In the genomic region with DNA sequence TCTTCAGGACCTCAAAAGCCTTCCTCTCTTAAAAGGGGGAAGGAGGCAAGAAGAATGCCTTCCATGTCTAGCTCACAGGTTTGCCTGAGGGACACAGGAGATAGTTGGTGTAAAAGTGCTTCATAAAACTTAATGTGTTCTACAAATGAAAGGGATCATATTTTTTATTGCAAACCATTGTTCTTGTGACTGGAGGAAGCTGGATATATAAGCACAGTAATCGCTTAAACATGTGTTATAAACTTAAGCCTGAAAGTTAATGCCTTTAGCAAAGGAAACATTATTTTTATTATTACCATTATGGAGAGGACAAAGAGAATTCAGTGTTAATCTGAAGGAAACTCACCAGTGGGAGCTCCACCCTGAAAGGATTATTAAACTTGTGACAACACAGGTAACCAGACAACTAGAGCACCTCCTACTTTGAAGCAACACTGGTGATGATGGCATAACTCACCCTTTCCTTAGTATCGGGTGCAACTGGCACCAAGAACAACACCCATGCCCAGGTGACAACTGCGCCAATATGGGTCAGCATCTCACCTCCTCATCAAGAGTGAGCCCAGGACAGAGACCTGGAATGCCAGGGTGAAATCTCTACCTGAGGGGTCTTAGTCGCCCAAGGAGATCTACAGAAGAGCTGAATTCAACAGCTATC, we compare ENCODE assay signal across 22 cellular contexts.
A peak's percentile ranks its signal among the peaks of the same experiment; 100 is the strongest.
DNase-seq lines count a peak whose midpoint lies in the region; ATAC-seq, FAIRE-seq and TF ChIP-seq lines count a peak whose summit lies in the region.
"Had no signal": no experiment of that assay in that cellular context is flagged by ENCODE, and none has a peak within 500 bp of the region (broad histone marks: within the 10 kb centered on the region; RNA-seq: fewer than 3 reads in every experiment).

No MANE protein-coding gene starts in this region.

- no peak overlapping the region for H3K4me3 Mint-ChIP-seq in progenitor cell of endocrine pancreas (ENCODE audit: low read depth)
- H3K4me3 Mint-ChIP-seq: activated CD4-positive, alpha-beta memory T cell treated with anti-CD3 and anti-CD28 coated beads, Interleukin-2, amount 10 ng/mL, durations not matched to agents 7 days and 5 days; activated naive CD4-positive, alpha-beta T cell treated with anti-CD3 and anti-CD28 coated beads, Interleukin-2, amount 50 U/mL, for 24 hours; activated T-cell treated with anti-CD3 and anti-CD28 coated beads, Interleukin-2, amount 50 U/mL, for 24 hours; CD8-positive, alpha-beta T cell; IgD-negative memory B cell; naive B cell had no signal

- no peak overlapping the region for H3K14ac ChIP-seq in mesenchymal stem cell (ENCODE audit: low read length in 2 of 2)

- no peak overlapping the region for H2AK5ac ChIP-seq in mesenchymal stem cell (ENCODE audit: low read length, severe bottlenecking)

- H4K8ac ChIP-seq in mesenchymal stem cell (ENCODE audit: low read length), result no peak overlapping the region

- no peak overlapping the region for H3K4ac ChIP-seq in mesenchymal stem cell (ENCODE audit: low read depth in 1 of 2, low read length in 2 of 2)

- 83 to 90% (median 90%) methylated on average over 4 of the region's 4 CpGs for WGBS in heart left ventricle, 4 donors
- 97% methylated on average over 3 of the region's 4 CpGs for WGBS in mesenchymal stem cell
- WGBS in transverse colon (ENCODE audit: low coverage in 1 of 2), 2 donors, result 83 to 89% methylated on average over 2 to 4 of the region's 4 CpGs
- WGBS in body of pancreas, 2 donors, result 86 to 89% methylated on average over 4 of the region's 4 CpGs

- no peaks in the 10 kb centered on the region for H3K9me3 Mint-ChIP-seq in progenitor cell of endocrine pancreas (ENCODE audit: low read depth)
- H3K9me3 Mint-ChIP-seq: activated CD4-positive, alpha-beta memory T cell treated with anti-CD3 and anti-CD28 coated beads, Interleukin-2, amount 10 ng/mL, durations not matched to agents 7 days and 5 days; activated naive CD4-positive, alpha-beta T cell treated with anti-CD3 and anti-CD28 coated beads, Interleukin-2, amount 50 U/mL, for 24 hours; activated T-cell treated with anti-CD3 and anti-CD28 coated beads, Interleukin-2, amount 50 U/mL, for 24 hours; CD8-positive, alpha-beta T cell; naive B cell had no signal

- H2BK5ac ChIP-seq in mesenchymal stem cell (ENCODE audit: low read depth, low read length, poor library complexity, severe bottlenecking), result no peak overlapping the region

- H2BK120ac ChIP-seq in mesenchymal stem cell (ENCODE audit: low read depth, low read length), result no peak overlapping the region

- ATAC-seq in heart left ventricle (no peak), body of pancreas (no peak)
- ATAC-seq: CD8-positive, alpha-beta T cell had no signal

- H3K27me3 ChIP-seq in right atrium auricular region (no peaks in the 10 kb centered on the region), heart left ventricle (no peaks in the 10 kb centered on the region), bronchial epithelial cell (ENCODE audit: control insufficient read depth, insufficient read depth, low read length) (no peaks in the 10 kb centered on the region), mesenchymal stem cell (ENCODE audit: control insufficient read depth in 1 of 2, insufficient read depth in 1 of 2, low read length in 2 of 2) (peaks cover 0 to 5% of the 10 kb centered on the region in 2 experiments), transverse colon (no peaks in the 10 kb centered on the region), body of pancreas (no peaks in the 10 kb centered on the region)
- H3K27me3 ChIP-seq: ovary had no signal

- no peak overlapping the region for H2BK15ac ChIP-seq in mesenchymal stem cell (ENCODE audit: low read depth, poor library complexity, severe bottlenecking)

- intact Hi-C loops in heart left ventricle (cut with DNase I) (no loop called here), transverse colon (cut with DNase I; ENCODE audit: low total_unique reads) (no loop called here), body of pancreas (cut with DNase I) (no loop called here)

- no peaks in the 10 kb centered on the region for H3K9me3 ChIP-seq in right atrium auricular region
- peaks cover 0 to 4% (median 0%) of the 10 kb centered on the region in 12 donors for H3K9me3 ChIP-seq in heart left ventricle
- H3K9me3 ChIP-seq in mesenchymal stem cell (ENCODE audit: control insufficient read depth, low read length), result peaks cover 7% of the 10 kb centered on the region
- no peaks in the 10 kb centered on the region for H3K9me3 ChIP-seq in transverse colon
- no peaks in the 10 kb centered on the region for H3K9me3 ChIP-seq in body of pancreas
- H3K9me3 ChIP-seq: lower lobe of right lung, ovary had no signal

- peaks cover 28% of the 10 kb centered on the region for H3K27me3 Mint-ChIP-seq in progenitor cell of endocrine pancreas
- H3K27me3 Mint-ChIP-seq: activated CD4-positive, alpha-beta memory T cell treated with anti-CD3 and anti-CD28 coated beads, Interleukin-2, amount 10 ng/mL, durations not matched to agents 7 days and 5 days; activated naive CD4-positive, alpha-beta T cell treated with anti-CD3 and anti-CD28 coated beads, Interleukin-2, amount 50 U/mL, for 24 hours; naive B cell had no signal

- DNase-seq in right atrium auricular region (ENCODE audit: low spot score), result no peak
- no peak for DNase-seq in heart left ventricle
- DNase-seq in bronchial epithelial cell (ENCODE audit: low read depth), result peak; percentile 58
- DNase-seq in mesenchymal stem cell, result no peak
- no peak for DNase-seq in transverse colon
- DNase-seq in progenitor cell of endocrine pancreas (ENCODE audit: low spot score, unreplicated experiment), result no peak
- DNase-seq in body of pancreas, result no peak
- DNase-seq in stimulated activated CD4-positive, alpha-beta T cell treated with anti-CD3 and anti-CD28 coated beads, Interleukin-2, amount 100 ng/mL, for 24 hours, result no peak
- DNase-seq: activated CD4-positive, alpha-beta memory T cell treated with anti-CD3 and anti-CD28 coated beads, Interleukin-2, amount 10 ng/mL, durations not matched to agents 7 days and 5 days; activated T-cell treated with anti-CD3 and anti-CD28 coated beads, Interleukin-2, amount 50 U/mL, for 24 hours; CD8-positive, alpha-beta T cell; cortex of kidney; DMS79; lower lobe of right lung; naive B cell; NCI-H187 treated with DMSO at 0.1 percent for 48 hours; NCI-H446; stimulated activated CD4-positive, alpha-beta T cell treated with anti-CD3 and anti-CD28 coated beads, Interleukin-12 subunit alpha, Interleukin-12 subunit beta, amount 100 ng/mL, for 4 hours had no signal

- H3K4me1 ChIP-seq in right atrium auricular region (peaks cover 0 to 20% of the 10 kb centered on the region in 2 donors), heart left ventricle (peaks cover 0 to 51% (median 18%) of the 10 kb centered on the region in 12 donors), mesenchymal stem cell (ENCODE audit: control insufficient read depth, insufficient read depth, low read depth, low read length) (no peaks in the 10 kb centered on the region), transverse colon (peaks cover 0 to 38% (median 6%) of the 10 kb centered on the region in 4 donors), body of pancreas (peaks cover 10% of the 10 kb centered on the region)

- no peaks in the 10 kb centered on the region for H3K36me3 Mint-ChIP-seq in progenitor cell of endocrine pancreas (ENCODE audit: insufficient read depth)
- H3K36me3 Mint-ChIP-seq: activated naive CD4-positive, alpha-beta T cell treated with anti-CD3 and anti-CD28 coated beads, Interleukin-2, amount 50 U/mL, for 24 hours; CD8-positive, alpha-beta T cell; IgD-negative memory B cell; naive B cell had no signal

- no peak overlapping the region for H3K4me2 ChIP-seq in mesenchymal stem cell (ENCODE audit: low read length, poor library complexity, severe bottlenecking)

- no peak overlapping the region for H3K23ac ChIP-seq in mesenchymal stem cell (ENCODE audit: low read length in 2 of 2)

- no peak overlapping the region for H4K91ac ChIP-seq in mesenchymal stem cell (ENCODE audit: low read length)

- no peak for FAIRE-seq in bronchial epithelial cell (lab: Jason Lieb, UNC)

- H3K18ac ChIP-seq in mesenchymal stem cell (ENCODE audit: low read depth in 1 of 2, low read length in 2 of 2), result no peak overlapping the region

- TF ChIP-seq POLR2A in heart left ventricle (IDR thresholded peaks at IDR 0.05) (no peak), transverse colon (IDR thresholded peaks at IDR 0.05) (no peak), body of pancreas (IDR thresholded peaks at IDR 0.05) (no peak)

- peak overlapping the region in 1 of 2 experiments; percentile 1 for H2BK12ac ChIP-seq in mesenchymal stem cell (ENCODE audit: low read length in 2 of 2)

- in situ Hi-C loops in transverse colon (cut with MboI; ENCODE audit: low pct_ligation_motif_present in 1 of 4, low pct_unique_long_range_greater_than_20kb in 1 of 4, low sequenced_read_pairs in 3 of 4), result no loop called here

- peak overlapping the region; percentile 75 for H3K9ac ChIP-seq in mesenchymal stem cell (ENCODE audit: low read length)

- H3K4me3 ChIP-seq in right atrium auricular region, result no peak overlapping the region
- H3K4me3 ChIP-seq in heart left ventricle, result peak overlapping the region in 1 of 12 donors; percentile 11
- H3K4me3 ChIP-seq in bronchial epithelial cell (ENCODE audit: low read depth, low read length), result no peak overlapping the region
- H3K4me3 ChIP-seq in mesenchymal stem cell (ENCODE audit: insufficient read depth in 1 of 2, low read depth in 1 of 2, low read length in 2 of 2), result peak overlapping the region in 1 of 2 experiments; percentile 20
- H3K4me3 ChIP-seq in transverse colon, result no peak overlapping the region
- no peak overlapping the region for H3K4me3 ChIP-seq in body of pancreas
- H3K4me3 ChIP-seq: lower lobe of right lung, ovary had no signal

- no peaks in the 10 kb centered on the region for H3K79me1 ChIP-seq in mesenchymal stem cell (replicated peaks; ENCODE audit: low read length, poor library complexity, severe bottlenecking)

- no peak overlapping the region for H2AFZ ChIP-seq in mesenchymal stem cell (ENCODE audit: low read depth, low read length)

- H3K27ac ChIP-seq in right atrium auricular region, result peak overlapping the region; percentile 23 to 41
- peak overlapping the region in 5 of 12 donors; percentile 3 to 60 (median 35) for H3K27ac ChIP-seq in heart left ventricle
- no peak overlapping the region for H3K27ac ChIP-seq in mesenchymal stem cell (ENCODE audit: low read length, poor library complexity, severe bottlenecking)
- peak overlapping the region; percentile 26 to 44 (median 42) for H3K27ac ChIP-seq in transverse colon
- H3K27ac ChIP-seq in body of pancreas, result no peak overlapping the region
- H3K27ac ChIP-seq: lower lobe of right lung, VCaP had no signal

- no peak overlapping the region for H3K27ac Mint-ChIP-seq in progenitor cell of endocrine pancreas
- H3K27ac Mint-ChIP-seq: activated CD4-positive, alpha-beta memory T cell treated with anti-CD3 and anti-CD28 coated beads, Interleukin-2, amount 10 ng/mL, durations not matched to agents 7 days and 5 days; activated naive CD4-positive, alpha-beta T cell treated with anti-CD3 and anti-CD28 coated beads, Interleukin-2, amount 50 U/mL, for 24 hours; activated T-cell treated with anti-CD3 and anti-CD28 coated beads, Interleukin-2, amount 50 U/mL, for 24 hours; CD8-positive, alpha-beta T cell; IgD-negative memory B cell; naive B cell had no signal

- TF ChIP-seq CTCF in right atrium auricular region (IDR thresholded peaks at IDR 0.05) (no peak), heart left ventricle (IDR thresholded peaks at IDR 0.05) (no peak), bronchial epithelial cell (IDR thresholded peaks at IDR 0.05; ENCODE audit: insufficient read depth, low read length, severe bottlenecking) (no peak), transverse colon (IDR thresholded peaks at IDR 0.05) (no peak), progenitor cell of endocrine pancreas (IDR thresholded peaks at IDR 0.05; ENCODE audit: unreplicated experiment) (no peak), body of pancreas (IDR thresholded peaks at IDR 0.05) (no peak)

- no peaks in the 10 kb centered on the region for H3K36me3 ChIP-seq in right atrium auricular region
- H3K36me3 ChIP-seq in heart left ventricle, result no peaks in the 10 kb centered on the region
- no peaks in the 10 kb centered on the region for H3K36me3 ChIP-seq in bronchial epithelial cell (ENCODE audit: control insufficient read depth, insufficient read depth, low read length)
- H3K36me3 ChIP-seq in mesenchymal stem cell (ENCODE audit: control insufficient read depth in 1 of 2, insufficient read depth in 2 of 2, low read depth in 1 of 2, low read length in 2 of 2), result no peaks in the 10 kb centered on the region
- H3K36me3 ChIP-seq in transverse colon, result no peaks in the 10 kb centered on the region
- H3K36me3 ChIP-seq in body of pancreas (replicated peaks in 1 of 2; ENCODE audit: insufficient read depth in 1 of 2, low read depth in 2 of 2), result no peaks in the 10 kb centered on the region
- H3K36me3 ChIP-seq: lower lobe of right lung, ovary had no signal

- peaks cover 6% of the 10 kb centered on the region for H3K4me1 Mint-ChIP-seq in progenitor cell of endocrine pancreas (ENCODE audit: low read depth)

- TF ChIP-seq EP300 in transverse colon (IDR thresholded peaks at IDR 0.05; ENCODE audit: low read depth), result no peak

Comparison
In these comparisons a context has a peak if more than half of its experiments do, and no peak if none do; other contexts are left out.
1. H3K27ac ChIP-seq: peak in right atrium auricular region (2 of 2) and transverse colon (4 of 4); none in mesenchymal stem cell (single experiment) and body of pancreas (0 of 4).